ENCODE assay signal across 8 cellular contexts in the genomic region with DNA sequence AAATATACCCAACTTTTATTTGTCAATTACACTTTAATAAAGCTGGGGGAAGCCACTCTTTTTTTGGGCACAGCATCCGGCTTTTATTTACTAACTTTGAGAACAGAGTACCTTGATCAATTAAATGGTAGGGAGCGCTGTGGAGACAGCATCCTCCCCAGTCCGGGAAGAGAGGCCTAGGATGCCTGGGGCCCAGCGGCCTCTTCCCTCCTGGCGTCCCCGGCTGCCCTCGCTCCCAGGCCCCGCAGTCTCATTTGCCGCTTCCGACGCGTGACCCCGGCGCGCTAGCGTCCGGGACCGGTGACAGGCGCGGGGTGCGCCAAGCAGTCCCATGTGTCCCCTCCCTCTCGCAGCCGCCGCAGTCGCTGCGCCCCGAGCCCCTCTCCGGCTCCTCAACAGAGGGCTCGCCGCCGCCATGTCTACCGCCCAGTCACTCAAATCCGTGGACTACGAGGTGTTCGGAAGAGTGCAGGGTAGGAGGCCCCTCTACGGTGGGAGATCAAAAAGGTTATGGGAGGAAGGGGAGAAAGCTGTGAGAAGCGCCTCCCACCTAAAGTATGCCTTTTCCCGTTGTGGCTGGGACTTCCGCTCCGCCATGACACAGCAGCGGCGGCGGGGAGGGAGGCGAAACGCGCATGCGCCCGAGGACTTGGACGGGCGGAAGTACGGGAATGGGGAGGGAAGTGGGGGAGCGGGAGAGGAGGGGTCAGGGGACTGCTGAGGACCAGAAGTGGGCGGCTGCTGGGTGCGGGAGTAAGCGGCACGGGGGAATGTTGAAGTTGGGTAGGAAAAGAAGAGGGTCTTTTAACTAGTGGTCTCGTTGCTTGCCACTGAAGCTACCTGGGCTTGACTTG. TPM values are rescaled to one million over a fixed set of nuclear protein-coding genes. Genes with fewer than 3 reads are reported as not detected.
A peak's percentile ranks its signal among the peaks of the same experiment; 100 is the strongest.
DNase-seq lines count a peak whose midpoint lies in the region; ATAC-seq and TF ChIP-seq lines count a peak whose summit lies in the region.

A gene (plus strand): TSS at position 332 of the 854 bp plus-strand sequence.

- peak within 1 kb of the TSS; percentile 83 for H2AFZ ChIP-seq in MM.1S (ENCODE audit: low read length)
- peak within 1 kb of the TSS; percentile 94 for H2AFZ ChIP-seq in neural cell (ENCODE audit: low read depth, low read length)

- H3K4me3 Mint-ChIP-seq in stimulated activated naive CD8-positive, alpha-beta T cell treated with anti-CD3 and anti-CD28 coated beads, Interleukin-15, amount 100 ng/mL, for 72 hours, result peak within 1 kb of the TSS; percentile 95 to 98

- H3K36me3 ChIP-seq in MM.1S (replicated peaks; ENCODE audit: insufficient read depth, low read length), result no peaks in the 10 kb centered on the region
- no peaks in the 10 kb centered on the region for H3K36me3 ChIP-seq in neural cell (ENCODE audit: insufficient read depth, low read length)

- peaks cover 16 to 17% of the 10 kb centered on the region in 2 donors for H3K9me3 Mint-ChIP-seq in stimulated activated naive CD8-positive, alpha-beta T cell treated with anti-CD3 and anti-CD28 coated beads, Interleukin-15, amount 100 ng/mL, for 72 hours

- peak; percentile 63 for TF ChIP-seq RAD21 in neural cell (conservative IDR thresholded peaks at IDR 0.05)

- H3K9ac ChIP-seq in MM.1S (ENCODE audit: low read length) (peak within 1 kb of the TSS; percentile 99), neural cell (ENCODE audit: low read length) (peak within 1 kb of the TSS; percentile 95)

- peak within 1 kb of the TSS; percentile 100 for H3K27ac Mint-ChIP-seq in stimulated activated naive CD8-positive, alpha-beta T cell treated with anti-CD3 and anti-CD28 coated beads, Interleukin-15, amount 100 ng/mL, for 72 hours

- ATAC-seq in stimulated activated naive CD8-positive, alpha-beta T cell treated with anti-CD3 and anti-CD28 coated beads, Interleukin-15, amount 100 ng/mL, for 72 hours, result peak; percentile 95

- no peaks in the 10 kb centered on the region for H3K27me3 Mint-ChIP-seq in stimulated activated naive CD8-positive, alpha-beta T cell treated with anti-CD3 and anti-CD28 coated beads, Interleukin-15, amount 100 ng/mL, for 72 hours

- TF ChIP-seq EP300 in neural cell (conservative IDR thresholded peaks at IDR 0.05; ENCODE audit: poor library complexity, severe bottlenecking), result peak; percentile 61

- H3K4me2 ChIP-seq in MM.1S (ENCODE audit: low read depth, low read length) (peak within 1 kb of the TSS; percentile 85), neural cell (ENCODE audit: low read length) (peak within 1 kb of the TSS; percentile 59)

- TF ChIP-seq CTCF in MM.1S (IDR thresholded peaks at IDR 0.05; ENCODE audit: low read length), result peak; percentile 24; the same call in 1 of the 2 replicates
- peak; percentile 59 for TF ChIP-seq CTCF in neural cell (IDR thresholded peaks at IDR 0.05; ENCODE audit: poor library complexity, severe bottlenecking)

- peak; percentile 97 for DNase-seq in GDM1 (lab: John Stamatoyannopoulos, UW)
- peak; percentile 93 for DNase-seq in HCEC 1CT
- DNase-seq in MM.1S, result peak; percentile 87
- peak; percentile 99 for DNase-seq in SHP77 treated with DMSO at 0.1 percent for 48 hours (lab: John Stamatoyannopoulos, UW)
- peak; percentile 97 for DNase-seq in activated effector memory CD4-positive, alpha-beta T cell treated with anti-CD3 and anti-CD28 coated beads, Interleukin-2, amount 50 U/mL, for 16 hours
- DNase-seq in fibroblast of the conjunctiva (ENCODE audit: low read depth), result peak; percentile 94
- DNase-seq in stimulated activated naive CD8-positive, alpha-beta T cell treated with anti-CD3 and anti-CD28 coated beads, Interleukin-15, amount 100 ng/mL, for 72 hours, result peak; percentile 85 to 90

- peaks cover 3% of the 10 kb centered on the region; the same call in 1 of the 2 replicates for H3K4me1 ChIP-seq in MM.1S (ENCODE audit: low read length)

- H4K20me1 ChIP-seq in MM.1S (ENCODE audit: insufficient read depth, low read length), result no peaks in the 10 kb centered on the region
- no peaks in the 10 kb centered on the region for H4K20me1 ChIP-seq in neural cell (ENCODE audit: insufficient read depth)

- H3K27ac ChIP-seq in MM.1S (ENCODE audit: low read length) (peak within 1 kb of the TSS; percentile 98), neural cell (ENCODE audit: low read length) (peak within 1 kb of the TSS; percentile 97)

- H3K9me3 ChIP-seq in MM.1S (replicated peaks; ENCODE audit: insufficient read depth, low read length), result no peaks in the 10 kb centered on the region
- no peaks in the 10 kb centered on the region for H3K9me3 ChIP-seq in neural cell (ENCODE audit: low read length)

- no peaks in the 10 kb centered on the region for H3K9me2 ChIP-seq in MM.1S (replicated peaks; ENCODE audit: insufficient read depth, low read length)
- no peaks in the 10 kb centered on the region for H3K9me2 ChIP-seq in neural cell (ENCODE audit: insufficient read depth, low read length)

- H3K4me3 ChIP-seq in MM.1S (ENCODE audit: low read length), result peak within 1 kb of the TSS; percentile 97
- H3K4me3 ChIP-seq in neural cell (ENCODE audit: low read length), result peak within 1 kb of the TSS; percentile 77

- H3K27me3 ChIP-seq in MM.1S (replicated peaks; ENCODE audit: insufficient read depth, low read length) (no peaks in the 10 kb centered on the region), neural cell (ENCODE audit: insufficient read depth, low read depth, low read length) (no peaks in the 10 kb centered on the region)

- H3K79me2 ChIP-seq in MM.1S (ENCODE audit: low read length), result 0 out of 2 replicates have a peak, but pooled peaks cover 7% of the 10 kb centered on the region
- no peaks in the 10 kb centered on the region for H3K79me2 ChIP-seq in neural cell (replicated peaks; ENCODE audit: insufficient read depth, low read length)

- H3F3A ChIP-seq in MM.1S (ENCODE audit: insufficient read depth, low read length), result no peaks in the 10 kb centered on the region
- peaks cover 5% of the 10 kb centered on the region for H3F3A ChIP-seq in neural cell (ENCODE audit: insufficient read depth, low read length, poor library complexity, severe bottlenecking)

- H3K4me1 Mint-ChIP-seq in stimulated activated naive CD8-positive, alpha-beta T cell treated with anti-CD3 and anti-CD28 coated beads, Interleukin-15, amount 100 ng/mL, for 72 hours, result peaks cover 23% of the 10 kb centered on the region

TF ChIP-seq in neural cell, 6 proteins besides CTCF, POLR2A, EP300 and RAD21:
- TF ChIP-seq MXI1 (conservative IDR thresholded peaks at IDR 0.05; ENCODE audit: poor library complexity, severe bottlenecking), result peak; percentile 83
- no peak for TF ChIP-seq EZH2 (IDR thresholded peaks at IDR 0.05; ENCODE audit: borderline replicate concordance, insufficient read depth, low read length, poor library complexity, severe bottlenecking)
- TF ChIP-seq POLR2AphosphoS5 (IDR thresholded peaks at IDR 0.05), result peak; percentile 97
- TF ChIP-seq SMC3 (conservative IDR thresholded peaks at IDR 0.05; ENCODE audit: poor library complexity), result peak; percentile 68
- TF ChIP-seq, protein P1, sequence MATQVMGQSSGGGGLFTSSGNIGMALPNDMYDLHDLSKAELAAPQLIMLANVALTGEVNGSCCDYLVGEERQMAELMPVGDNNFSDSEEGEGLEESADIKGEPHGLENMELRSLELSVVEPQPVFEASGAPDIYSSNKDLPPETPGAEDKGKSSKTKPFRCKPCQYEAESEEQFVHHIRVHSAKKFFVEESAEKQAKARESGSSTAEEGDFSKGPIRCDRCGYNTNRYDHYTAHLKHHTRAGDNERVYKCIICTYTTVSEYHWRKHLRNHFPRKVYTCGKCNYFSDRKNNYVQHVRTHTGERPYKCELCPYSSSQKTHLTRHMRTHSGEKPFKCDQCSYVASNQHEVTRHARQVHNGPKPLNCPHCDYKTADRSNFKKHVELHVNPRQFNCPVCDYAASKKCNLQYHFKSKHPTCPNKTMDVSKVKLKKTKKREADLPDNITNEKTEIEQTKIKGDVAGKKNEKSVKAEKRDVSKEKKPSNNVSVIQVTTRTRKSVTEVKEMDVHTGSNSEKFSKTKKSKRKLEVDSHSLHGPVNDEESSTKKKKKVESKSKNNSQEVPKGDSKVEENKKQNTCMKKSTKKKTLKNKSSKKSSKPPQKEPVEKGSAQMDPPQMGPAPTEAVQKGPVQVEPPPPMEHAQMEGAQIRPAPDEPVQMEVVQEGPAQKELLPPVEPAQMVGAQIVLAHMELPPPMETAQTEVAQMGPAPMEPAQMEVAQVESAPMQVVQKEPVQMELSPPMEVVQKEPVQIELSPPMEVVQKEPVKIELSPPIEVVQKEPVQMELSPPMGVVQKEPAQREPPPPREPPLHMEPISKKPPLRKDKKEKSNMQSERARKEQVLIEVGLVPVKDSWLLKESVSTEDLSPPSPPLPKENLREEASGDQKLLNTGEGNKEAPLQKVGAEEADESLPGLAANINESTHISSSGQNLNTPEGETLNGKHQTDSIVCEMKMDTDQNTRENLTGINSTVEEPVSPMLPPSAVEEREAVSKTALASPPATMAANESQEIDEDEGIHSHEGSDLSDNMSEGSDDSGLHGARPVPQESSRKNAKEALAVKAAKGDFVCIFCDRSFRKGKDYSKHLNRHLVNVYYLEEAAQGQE (IDR thresholded peaks at IDR 0.05; ENCODE audit: borderline replicate concordance), result peak; percentile 91
- TF ChIP-seq TAF1 (IDR thresholded peaks at IDR 0.05; ENCODE audit: low read depth), result peak; percentile 87

RNA-seq across cellular contexts. Expression of the gene that starts here (rescaled TPM):
- polyA plus RNA-seq in neural cell, result 42.9 and 48.2 TPM in 2 replicates
- 27.3 and 29.2 TPM in 2 replicates for polyA minus RNA-seq in neural cell

Comparison
In these comparisons a context has a peak if more than half of its experiments do, and no peak if none do; other contexts are left out.
1. Peak in every context shown above with its lines: DNase-seq, ATAC-seq, H3K4me3 ChIP-seq and H3K27ac ChIP-seq.